8 cellular contexts compared by ENCODE assay signal in genomic region chr1:201506092-201506491, GRCh38. TPM values are rescaled to one million over a fixed set of nuclear protein-coding genes. Genes with fewer than 3 reads are reported as not detected.
A peak's percentile ranks its signal among the peaks of the same experiment; 100 is the strongest.
DNase-seq lines count a peak whose midpoint lies in the region; FAIRE-seq and TF ChIP-seq lines count a peak whose summit lies in the region.

No MANE protein-coding gene starts in this region.

- FAIRE-seq in GM12892 (lab: Jason Lieb, UNC) = no peak

- intact Hi-C loops in colonic mucosa (cut with DNase I) = no loop called here

- H3K36me3 ChIP-seq in BE2C (no peaks in the 10 kb centered on the region), MG63 (peaks cover 4% of the 10 kb centered on the region; the same call in 1 of the 2 replicates), colonic mucosa (no peaks in the 10 kb centered on the region)

- H3K27me3 Mint-ChIP-seq in nephron (ENCODE audit: low read depth) = peaks cover 7% of the 10 kb centered on the region

- peak overlapping the region; percentile 91 for H3K27ac ChIP-seq in colonic mucosa

- H3K4me1 Mint-ChIP-seq in nephron = peaks cover 59% of the 10 kb centered on the region

- H3K9me3 ChIP-seq in BE2C (no peaks in the 10 kb centered on the region), MG63 (no peaks in the 10 kb centered on the region), colonic mucosa (no peaks in the 10 kb centered on the region)

- peak overlapping the region; percentile 19 to 51 (median 40) for H3K4me3 Mint-ChIP-seq in nephron

- peaks cover 3% of the 10 kb centered on the region for H3K4me1 ChIP-seq in BE2C
- peaks cover 6% of the 10 kb centered on the region for H3K4me1 ChIP-seq in colonic mucosa

- DNase-seq in BE2C (no peak), MG63 (no peak), colonic mucosa (no peak), cerebellar cortex (ENCODE audit: low spot score) (no peak), MV-4-11 (lab: John Stamatoyannopoulos, UW) (no peak), GM12892 (ENCODE audit: insufficient read length) (no peak), NCI-H748 treated with DMSO at 0.1 percent for 48 hours (lab: John Stamatoyannopoulos, UW) (no peak)

- no peaks in the 10 kb centered on the region for H3K36me3 Mint-ChIP-seq in nephron (ENCODE audit: low read depth)

- H3K27me3 ChIP-seq in BE2C (no peaks in the 10 kb centered on the region), MG63 (no peaks in the 10 kb centered on the region), colonic mucosa (no peaks in the 10 kb centered on the region)

- no peak for TF ChIP-seq CTCF in BE2C (IDR thresholded peaks at IDR 0.05; ENCODE audit: low read depth, low read length)
- TF ChIP-seq CTCF in colonic mucosa (IDR thresholded peaks at IDR 0.05) = no peak
- no peak for TF ChIP-seq CTCF in nephron (IDR thresholded peaks at IDR 0.05; ENCODE audit: unreplicated experiment in 3 of 3)

- H3K9me3 Mint-ChIP-seq in nephron = no peaks in the 10 kb centered on the region

- peak overlapping the region; percentile 95 to 97 for H3K9ac ChIP-seq in colonic mucosa (ENCODE audit: low read depth in 2 of 2, low read length in 2 of 2)

- H3K4me3 ChIP-seq in BE2C (ENCODE audit: low read depth, low read length) = peak overlapping the region; percentile 53
- H3K4me3 ChIP-seq in MG63 = peak overlapping the region; percentile 60
- peak overlapping the region; percentile 65 for H3K4me3 ChIP-seq in colonic mucosa

- H3K27ac Mint-ChIP-seq in nephron = peak overlapping the region; percentile 91 to 99 (median 96)

- no peak for TF ChIP-seq POLR2A in GM12892 (IDR thresholded peaks at IDR 0.05; ENCODE audit: low read depth, low read length)

RNA-seq across cellular contexts. Expression of gene CSRP1, which starts 0.8 kb away (rescaled TPM):
- 78.3 TPM for polyA plus RNA-seq in BE2C (2012; ENCODE audit: insufficient read depth, insufficient read length, low read depth)
- 108 and 190 TPM in 2 replicates for total RNA-seq in MG63 (2014; rRNA removed; shearing (Covaris generic); ENCODE audit: low replicate concordance)
- 100 to 1,000 TPM; 186 to 376 TPM for total RNA-seq in colonic mucosa
- 35.2 TPM for polyA plus RNA-seq in GM12892 (2012; ENCODE audit: missing spikeins)

RNA-seq across cellular contexts. Expression of gene NAV1, which starts 32.8 kb away (rescaled TPM):
- 41.3 TPM for polyA plus RNA-seq in BE2C (2012; ENCODE audit: insufficient read depth, insufficient read length, low read depth)
- 17.7 and 22.9 TPM in 2 replicates for total RNA-seq in MG63 (2014; rRNA removed; shearing (Covaris generic); ENCODE audit: low replicate concordance)
- total RNA-seq in colonic mucosa = 10 to 100 TPM; 17.9 to 24.1 TPM
- polyA plus RNA-seq in GM12892 (2012; ENCODE audit: missing spikeins) = 0.61 TPM

RNA-seq across cellular contexts. Expression of gene PHLDA3, which starts 37.1 kb away (rescaled TPM):
- 0.97 TPM for polyA plus RNA-seq in BE2C (2012; ENCODE audit: insufficient read depth, insufficient read length, low read depth)
- 51.7 and 72.2 TPM in 2 replicates for total RNA-seq in MG63 (2014; rRNA removed; shearing (Covaris generic); ENCODE audit: low replicate concordance)
- 10 to 100 TPM; 13.1 to 21.2 TPM for total RNA-seq in colonic mucosa
- polyA plus RNA-seq in GM12892 (2012; ENCODE audit: missing spikeins) = 5.7 TPM
